Comparison of ENCODE assay signal across 1 cellular context in genomic region chr7:132381742-132382472, GRCh38.
TF ChIP-seq lines count a peak whose summit lies in the region.

No MANE protein-coding gene starts in this region.

TF ChIP-seq in HepG2, 621 proteins besides CTCF, POLR2A, EP300 and RAD21 (continued from another document):
- TF ChIP-seq ZBTB40 (IDR thresholded peaks at IDR 0.05) (no peak), ZBTB40 (CRISPR knock-in tag; IDR thresholded peaks at IDR 0.05) (no peak)
